Comparison of ENCODE assay signal across 25 cellular contexts in the genomic region with DNA sequence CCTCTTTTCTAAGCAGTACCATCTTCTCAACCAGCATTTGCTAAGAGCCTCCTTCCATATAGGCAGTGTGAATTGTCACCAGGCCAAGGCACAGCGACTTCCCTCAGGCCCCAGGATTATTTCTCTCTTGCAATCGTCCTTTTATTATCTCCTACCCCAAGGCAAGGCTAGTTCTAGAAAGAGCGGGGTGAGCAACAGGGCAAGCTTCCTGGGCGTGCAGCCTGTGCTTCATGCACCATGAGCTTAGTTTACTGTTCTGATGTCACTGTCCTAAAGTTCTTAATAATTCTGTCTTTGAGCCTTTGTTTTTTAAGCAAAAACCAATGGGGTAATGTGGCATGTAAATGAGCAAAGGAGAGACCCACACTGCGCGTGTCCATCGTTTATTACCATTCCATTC.
"Had no signal": no experiment of that assay in that cellular context is flagged by ENCODE, and none has a peak within 500 bp of the region (broad histone marks: within the 10 kb centered on the region; RNA-seq: fewer than 3 reads in every experiment).

No MANE protein-coding gene starts in this region.

- FAIRE-seq: colon, islet of Langerhans had no signal

- H3K4me3 ChIP-seq: body of pancreas, esophagus squamous epithelium, heart left ventricle, lung, SK-N-MC, upper lobe of left lung had no signal

- H3K9me3 Mint-ChIP-seq: activated CD8-positive, alpha-beta T cell treated with anti-CD3 and anti-CD28 coated beads for 36 hours; activated naive CD8-positive, alpha-beta T cell treated with anti-CD3 and anti-CD28 coated beads, Interleukin-2, amount 50 U/mL, for 24 hours; natural killer cell; stimulated activated naive B cell treated with anti-CD40 and anti-IgM and Interleukin-4, amounts not matched to agents 10 μg/mL and 1 μg/mL and 100 μg/mL, for 72 hours had no signal

- H3K27me3 ChIP-seq: body of pancreas, esophagus squamous epithelium, heart left ventricle, upper lobe of left lung had no signal

- ATAC-seq: activated CD8-positive, alpha-beta T cell treated with anti-CD3 and anti-CD28 coated beads for 36 hours; activated naive CD8-positive, alpha-beta T cell treated with anti-CD3 and anti-CD28 coated beads, Interleukin-2, amount 50 U/mL, for 24 hours; body of pancreas; heart left ventricle; left cardiac atrium; natural killer cell; stimulated activated naive B cell treated with anti-CD40 and anti-IgM and Interleukin-4, amounts not matched to agents 10 μg/mL and 1 μg/mL and 100 μg/mL, for 72 hours; T-helper 17 cell had no signal

- H3K27me3 Mint-ChIP-seq: activated CD4-positive, alpha-beta T cell treated with anti-CD3 and anti-CD28 coated beads, Interleukin-2, amount 10 ng/mL, durations not matched to agents 7 days and 5 days had no signal

- H3K36me3 ChIP-seq: esophagus squamous epithelium, heart left ventricle, upper lobe of left lung had no signal

- H3K4me1 Mint-ChIP-seq: T-helper 17 cell had no signal

- H3K27ac Mint-ChIP-seq: activated CD4-positive, alpha-beta T cell treated with anti-CD3 and anti-CD28 coated beads, Interleukin-2, amount 10 ng/mL, durations not matched to agents 7 days and 5 days; activated CD8-positive, alpha-beta T cell treated with anti-CD3 and anti-CD28 coated beads for 36 hours; activated naive CD8-positive, alpha-beta T cell treated with anti-CD3 and anti-CD28 coated beads, Interleukin-2, amount 50 U/mL, for 24 hours; activated T-helper 1 cell treated with anti-CD3 and anti-CD28 coated beads, Interleukin-12 subunit alpha, Interleukin-12 subunit beta, Interleukin-2, Interleukin-4 antibody, amounts not matched to agents 30 ng/mL and 10 ng/mL and 1 ng/mL, durations not matched to agents 14 hours and 24 hours and 36 hours; mesothelial cell of epicardium; natural killer cell; stimulated activated naive B cell treated with anti-CD40 and anti-IgM and Interleukin-4, amounts not matched to agents 10 μg/mL and 1 μg/mL and 100 μg/mL, for 72 hours; T-helper 17 cell had no signal

- H3K27ac ChIP-seq: body of pancreas, esophagus squamous epithelium, heart left ventricle, SK-N-MC, upper lobe of left lung had no signal

- H3K36me3 Mint-ChIP-seq: mesothelial cell of epicardium; natural killer cell; stimulated activated naive B cell treated with anti-CD40 and anti-IgM and Interleukin-4, amounts not matched to agents 10 μg/mL and 1 μg/mL and 100 μg/mL, for 72 hours had no signal

- DNase-seq: activated CD4-positive, alpha-beta T cell treated with anti-CD3 and anti-CD28 coated beads, Interleukin-2, amount 10 ng/mL, durations not matched to agents 7 days and 5 days; activated CD8-positive, alpha-beta T cell treated with anti-CD3 and anti-CD28 coated beads for 36 hours; activated gamma-delta T cell; activated naive CD4-positive, alpha-beta T cell treated with anti-CD3 and anti-CD28 coated beads, Interleukin-2, amount 50 U/mL, for 16 hours; activated naive CD8-positive, alpha-beta T cell treated with anti-CD3 and anti-CD28 coated beads, Interleukin-2, amount 50 U/mL, for 24 hours; anterior cingulate cortex; body of pancreas; caudate nucleus; esophagus squamous epithelium; heart left ventricle; left cardiac atrium; natural killer cell; nucleus accumbens; stimulated activated CD4-positive, alpha-beta T cell treated with anti-CD3 and anti-CD28 coated beads, Interleukin-2, amount 100 ng/mL, for 48 hours; stimulated activated CD8-positive, alpha-beta memory T cell treated with anti-CD3 and anti-CD28 coated beads, Interleukin-4, amount 100 ng/mL, for 48 hours; stimulated activated naive B cell treated with anti-CD40 and anti-IgM and Interleukin-4, amounts not matched to agents 10 μg/mL and 1 μg/mL and 100 μg/mL, for 72 hours; SW 1271; T-helper 17 cell; upper lobe of left lung had no signal

- H3K9me3 ChIP-seq: body of pancreas, esophagus squamous epithelium, heart left ventricle, upper lobe of left lung had no signal

- H3K4me3 Mint-ChIP-seq: activated CD4-positive, alpha-beta T cell treated with anti-CD3 and anti-CD28 coated beads, Interleukin-2, amount 10 ng/mL, durations not matched to agents 7 days and 5 days; activated CD8-positive, alpha-beta T cell treated with anti-CD3 and anti-CD28 coated beads for 36 hours; activated naive CD8-positive, alpha-beta T cell treated with anti-CD3 and anti-CD28 coated beads, Interleukin-2, amount 50 U/mL, for 24 hours; activated T-helper 1 cell treated with anti-CD3 and anti-CD28 coated beads, Interleukin-12 subunit alpha, Interleukin-12 subunit beta, Interleukin-2, Interleukin-4 antibody, amounts not matched to agents 30 ng/mL and 10 ng/mL and 1 ng/mL, durations not matched to agents 14 hours and 24 hours and 36 hours; mesothelial cell of epicardium; natural killer cell; stimulated activated naive B cell treated with anti-CD40 and anti-IgM and Interleukin-4, amounts not matched to agents 10 μg/mL and 1 μg/mL and 100 μg/mL, for 72 hours; T-helper 17 cell had no signal
